Comparison of ENCODE assay signal across 1 cellular context in genomic region chr1:119778886-119779560, GRCh38.
TF ChIP-seq lines count a peak whose summit lies in the region.

No MANE protein-coding gene starts in this region.

TF ChIP-seq in GM23338, 12 proteins besides CTCF, POLR2A, EP300 and RAD21 (continued from another document):
- TF ChIP-seq ZNF462 (CRISPR knock-in tag; IDR thresholded peaks at IDR 0.05) (no peak), CREB1 (CRISPR knock-in tag; IDR thresholded peaks at IDR 0.05; ENCODE audit: low read depth) (no peak), ZNF331 (CRISPR knock-in tag; IDR thresholded peaks at IDR 0.05; ENCODE audit: low read depth) (no peak), JUNB (IDR thresholded peaks at IDR 0.05; ENCODE audit: unreplicated experiment) (no peak), ZNF114 (CRISPR knock-in tag; IDR thresholded peaks at IDR 0.05) (no peak), POLR2AphosphoS5 (IDR thresholded peaks at IDR 0.05; ENCODE audit: low read depth) (no peak), STAT1 (IDR thresholded peaks at IDR 0.05; ENCODE audit: unreplicated experiment) (no peak), REST (IDR thresholded peaks at IDR 0.05; ENCODE audit: unreplicated experiment) (no peak), NANOG (IDR thresholded peaks at IDR 0.05; ENCODE audit: borderline replicate concordance) (no peak), ETS1 (IDR thresholded peaks at IDR 0.05) (no peak)
